Comparison of ENCODE assay signal across 34 cellular contexts in the genomic region with DNA sequence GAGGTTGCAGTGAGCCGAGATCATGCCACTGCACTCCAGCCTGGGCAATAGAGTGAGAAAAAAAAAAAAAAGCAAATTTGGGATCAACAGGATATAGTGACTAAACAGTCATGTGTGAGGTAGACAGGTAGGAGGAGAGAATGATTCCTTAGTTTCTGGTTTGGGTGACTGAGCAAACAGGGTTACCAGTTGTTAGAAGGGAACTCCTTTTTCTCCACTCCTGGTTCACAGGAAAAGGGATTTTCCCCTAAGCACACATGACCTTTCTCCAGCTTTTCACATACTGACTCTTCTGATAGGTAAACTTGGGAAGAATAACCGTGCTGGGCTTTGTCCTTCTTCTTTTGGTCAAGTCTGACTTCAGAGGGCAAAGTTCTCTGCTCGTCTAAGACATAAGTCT. TPM values are rescaled to one million over a fixed set of nuclear protein-coding genes. Genes with fewer than 3 reads are reported as not detected.
"Had no signal": no experiment of that assay in that cellular context is flagged by ENCODE, and none has a peak within 500 bp of the region (broad histone marks: within the 10 kb centered on the region; RNA-seq: fewer than 3 reads in every experiment).

No MANE protein-coding gene starts in this region.

- H3K4me1 ChIP-seq: colonic mucosa, esophagus muscularis mucosa, heart right ventricle, pancreas, right atrium auricular region, testis, tibial artery, upper lobe of left lung had no signal

- ATAC-seq: heart right ventricle; left lobe of liver; mucosa of descending colon; naive thymus-derived CD4-positive, alpha-beta T cell; pancreas; sciatic nerve; stimulated activated effector memory CD8-positive, alpha-beta T cell treated with anti-CD3 and anti-CD28 coated beads, Interleukin-12 subunit alpha, Interleukin-12 subunit beta, amount 100 ng/mL, for 72 hours had no signal

- DNase-seq: colonic mucosa; effector CD8-positive, alpha-beta T cell; endodermal cell; foreskin melanocyte; glutamatergic neuron; heart right ventricle; hypothalamus; immature natural killer cell; islet precursor cell; mesenchymal stem cell; mucosa of descending colon; naive thymus-derived CD4-positive, alpha-beta T cell; occipital lobe; stimulated activated CD4-positive, alpha-beta T cell treated with anti-CD3 and anti-CD28 coated beads, Interleukin-12 subunit alpha, Interleukin-12 subunit beta, amount 100 ng/mL, for 4 hours; stimulated activated CD4-positive, alpha-beta T cell treated with anti-CD3 and anti-CD28 coated beads, Interleukin-1b, Interleukin-23, amount 100 ng/mL, for 48 hours; stimulated activated CD4-positive, alpha-beta T cell treated with anti-CD3 and anti-CD28 coated beads, Interleukin-4, amount 100 ng/mL, for 24 hours; stimulated activated naive CD4-positive, alpha-beta T cell treated with Interleukin-2 at 50 U/mL for 16 hours; substantia nigra; testis; tibial artery had no signal

- H3K27ac Mint-ChIP-seq: dendritic cell treated with granulocyte-macrophage colony-stimulating factor and Interleukin-4, amounts not matched to agents 40 ng/mL and 50 ng/mL, for 4 days; endodermal cell; mesothelial cell of epicardium; naive thymus-derived CD4-positive, alpha-beta T cell; stimulated activated effector memory CD8-positive, alpha-beta T cell treated with anti-CD3 and anti-CD28 coated beads, Interleukin-12 subunit alpha, Interleukin-12 subunit beta, amount 100 ng/mL, for 72 hours had no signal

- FAIRE-seq: pancreas, urothelium cell line had no signal

- H3K9me3 ChIP-seq: colonic mucosa, esophagus muscularis mucosa, heart right ventricle, mucosa of descending colon, pancreas, right atrium auricular region, testis, tibial artery, upper lobe of left lung had no signal

- H3K36me3 ChIP-seq: colonic mucosa, esophagus muscularis mucosa, heart right ventricle, pancreas, right atrium auricular region, tibial artery, upper lobe of left lung had no signal

- H3K4me2 ChIP-seq: smooth muscle cell had no signal

- H3K4me3 ChIP-seq: colonic mucosa, esophagus muscularis mucosa, heart right ventricle, lung, mucosa of descending colon, pancreas, right atrium auricular region, smooth muscle cell, testis, tibial artery, upper lobe of left lung had no signal

- H3K36me3 Mint-ChIP-seq: immature natural killer cell; mesothelial cell of epicardium; naive thymus-derived CD4-positive, alpha-beta T cell; stimulated activated effector memory CD8-positive, alpha-beta T cell treated with anti-CD3 and anti-CD28 coated beads, Interleukin-12 subunit alpha, Interleukin-12 subunit beta, amount 100 ng/mL, for 72 hours had no signal

- H3K27ac ChIP-seq: colonic mucosa, epithelial cell of prostate, esophagus muscularis mucosa, heart right ventricle, pancreas, right atrium auricular region, testis, tibial artery, upper lobe of left lung had no signal

- H3K4me3 Mint-ChIP-seq: central memory CD8-positive, alpha-beta T cell; dendritic cell treated with granulocyte-macrophage colony-stimulating factor and Interleukin-4, amounts not matched to agents 40 ng/mL and 50 ng/mL, for 4 days; endodermal cell; immature natural killer cell; mesothelial cell of epicardium; naive thymus-derived CD4-positive, alpha-beta T cell; stimulated activated effector memory CD8-positive, alpha-beta T cell treated with anti-CD3 and anti-CD28 coated beads, Interleukin-12 subunit alpha, Interleukin-12 subunit beta, amount 100 ng/mL, for 72 hours had no signal

- H3K4me1 Mint-ChIP-seq: central memory CD8-positive, alpha-beta T cell; immature natural killer cell; mesothelial cell of epicardium; naive thymus-derived CD4-positive, alpha-beta T cell; stimulated activated effector memory CD8-positive, alpha-beta T cell treated with anti-CD3 and anti-CD28 coated beads, Interleukin-12 subunit alpha, Interleukin-12 subunit beta, amount 100 ng/mL, for 72 hours had no signal

- H3K9me3 Mint-ChIP-seq: central memory CD8-positive, alpha-beta T cell; dendritic cell treated with granulocyte-macrophage colony-stimulating factor and Interleukin-4, amounts not matched to agents 40 ng/mL and 50 ng/mL, for 4 days; endodermal cell; immature natural killer cell; mesothelial cell of epicardium; naive thymus-derived CD4-positive, alpha-beta T cell; stimulated activated effector memory CD8-positive, alpha-beta T cell treated with anti-CD3 and anti-CD28 coated beads, Interleukin-12 subunit alpha, Interleukin-12 subunit beta, amount 100 ng/mL, for 72 hours had no signal

- H3K27me3 ChIP-seq: colonic mucosa, pancreas, right atrium auricular region, testis, upper lobe of left lung had no signal

RNA-seq across cellular contexts. Expression of gene WSCD1, which starts 17.3 kb away (rescaled TPM):
- polyA plus RNA-seq: naive thymus-derived CD4-positive, alpha-beta T cell had no signal
